Comparison of ENCODE assay signal across 8 cellular contexts in the genomic region with DNA sequence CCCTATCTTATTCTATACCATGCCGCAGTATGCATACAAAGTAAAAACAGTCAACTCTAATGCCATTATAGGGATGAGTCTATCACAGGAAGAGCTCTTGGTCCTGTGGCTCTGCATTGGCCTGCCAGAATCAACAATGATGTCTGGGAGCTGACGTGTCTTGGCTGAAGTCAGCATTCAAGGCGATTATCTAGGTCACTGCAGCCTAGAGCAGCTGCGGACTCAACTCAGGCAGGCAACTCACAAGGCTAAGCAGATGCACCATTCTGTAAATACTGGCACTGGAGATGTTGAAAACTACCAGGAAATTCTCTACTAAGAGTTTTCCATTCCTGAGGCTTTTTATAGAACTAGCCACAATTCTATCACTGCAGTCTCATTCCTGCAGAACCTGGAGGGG. TPM values are rescaled to one million over a fixed set of nuclear protein-coding genes. Genes with fewer than 3 reads are reported as not detected.
DNase-seq lines count a peak whose midpoint lies in the region; ATAC-seq and TF ChIP-seq lines count a peak whose summit lies in the region.
"Had no signal": no experiment of that assay in that cellular context is flagged by ENCODE, and none has a peak within 500 bp of the region (broad histone marks: within the 10 kb centered on the region; RNA-seq: fewer than 3 reads in every experiment).

No MANE protein-coding gene starts in this region.

- TF ChIP-seq EP300 in esophagus muscularis mucosa (IDR thresholded peaks at IDR 0.05), result no peak
- peak; percentile 54 for TF ChIP-seq EP300 in transverse colon (IDR thresholded peaks at IDR 0.05; ENCODE audit: low read depth)

- H3K27ac ChIP-seq in esophagus muscularis mucosa (replicated peaks in 1 of 4) (peak overlapping the region; percentile 62 to 83 (median 79)), transverse colon (peak overlapping the region; percentile 68 to 87 (median 80))
- H3K27ac ChIP-seq in CD4-positive, alpha-beta T cell (ENCODE audit: low read depth, low read length), result no peak overlapping the region

- 52% methylated on average over 4 of the region's 4 CpGs for WGBS in esophagus muscularis mucosa
- 74% methylated on average over 4 of the region's 4 CpGs; no CpG with 5 or more reads in 1 of the 2 donors for WGBS in transverse colon (ENCODE audit: low coverage in 1 of 2), 2 donors

- in situ Hi-C loops in transverse colon (cut with MboI; ENCODE audit: low pct_ligation_motif_present in 1 of 4, low pct_unique_long_range_greater_than_20kb in 1 of 4, low sequenced_read_pairs in 3 of 4), result loop anchor here in 3 of 4 donors (5.0 to 10.0 kb wide), 3 partner anchors 55 to 175 kb away; no protein-coding TSS in a partner anchor

- intact Hi-C loops in esophagus muscularis mucosa (cut with DNase I), result loop anchor here (5.0 to 10.0 kb wide), 2 partner anchors 178 to 295 kb away; partner anchors contain the start of gene ELL2
- intact Hi-C loops in transverse colon (cut with DNase I; ENCODE audit: low total_unique reads), result loop anchor here (10.0 kb wide), 2 partner anchors 65 to 105 kb away; partner anchors contain the start of gene RHOBTB3
- intact Hi-C loops in CD4-positive, alpha-beta T cell (cut with DNase I, micrococcal nuclease), result loop anchor here (5.0 to 10.0 kb wide), 2 partner anchors 58 to 665 kb away; no protein-coding TSS in a partner anchor

- H3K4me3 Mint-ChIP-seq in CD4-positive, alpha-beta T cell, result no peak overlapping the region
- H3K4me3 Mint-ChIP-seq: activated CD4-positive, alpha-beta memory T cell treated with anti-CD3 and anti-CD28 coated beads, Interleukin-2, amount 10 ng/mL, durations not matched to agents 7 days and 5 days had no signal

- no peaks in the 10 kb centered on the region for H3K9me3 ChIP-seq in esophagus muscularis mucosa
- no peaks in the 10 kb centered on the region for H3K9me3 ChIP-seq in transverse colon
- no peaks in the 10 kb centered on the region for H3K9me3 ChIP-seq in CD4-positive, alpha-beta T cell (ENCODE audit: control insufficient read depth, low read length)

- no peaks in the 10 kb centered on the region for H3K27me3 ChIP-seq in esophagus muscularis mucosa
- no peaks in the 10 kb centered on the region for H3K27me3 ChIP-seq in transverse colon
- H3K27me3 ChIP-seq in CD4-positive, alpha-beta T cell (ENCODE audit: control insufficient read depth, insufficient read depth, low read length), result no peaks in the 10 kb centered on the region

- H3K4me1 ChIP-seq in esophagus muscularis mucosa, result peaks cover 17 to 38% (median 25%) of the 10 kb centered on the region in 4 donors
- peaks cover 0 to 23% (median 3%) of the 10 kb centered on the region in 4 donors for H3K4me1 ChIP-seq in transverse colon

- TF ChIP-seq POLR2A in esophagus muscularis mucosa (IDR thresholded peaks at IDR 0.05; ENCODE audit: low read depth) (no peak), transverse colon (IDR thresholded peaks at IDR 0.05) (no peak)

- no peak overlapping the region for H3K27ac Mint-ChIP-seq in CD4-positive, alpha-beta T cell
- H3K27ac Mint-ChIP-seq: activated CD4-positive, alpha-beta memory T cell treated with anti-CD3 and anti-CD28 coated beads, Interleukin-2, amount 10 ng/mL, durations not matched to agents 7 days and 5 days had no signal

- H3K36me3 ChIP-seq in esophagus muscularis mucosa (no peaks in the 10 kb centered on the region), transverse colon (no peaks in the 10 kb centered on the region)

- H3K4me1 Mint-ChIP-seq in CD4-positive, alpha-beta T cell (ENCODE audit: low read depth), result no peaks in the 10 kb centered on the region

- no peaks in the 10 kb centered on the region for H3K36me3 Mint-ChIP-seq in CD4-positive, alpha-beta T cell (ENCODE audit: low read depth)

- DNase-seq in esophagus muscularis mucosa (ENCODE audit: extremely low spot score) (peak; percentile 93), midbrain (lab: John Stamatoyannopoulos, UW) (peak; percentile 21), transverse colon (peak; percentile 59), NCI-H2081 (lab: John Stamatoyannopoulos, UW) (no peak)
- DNase-seq in CD4-positive, alpha-beta T cell, result no peak
- DNase-seq in activated effector memory CD4-positive, alpha-beta T cell treated with anti-CD3 and anti-CD28 coated beads, Interleukin-2, amount 50 U/mL, for 16 hours, result no peak
- DNase-seq: activated CD4-positive, alpha-beta memory T cell treated with anti-CD3 and anti-CD28 coated beads, Interleukin-2, amount 10 ng/mL, durations not matched to agents 7 days and 5 days had no signal

- POLR2A ChIA-PET in CD4-positive, alpha-beta T cell (lab: Charles Lee), result no interaction called here

- ATAC-seq in CD4-positive, alpha-beta T cell (ENCODE audit: poor library complexity), result no peak

- no peaks in the 10 kb centered on the region for H3K9me3 Mint-ChIP-seq in CD4-positive, alpha-beta T cell
- H3K9me3 Mint-ChIP-seq: activated CD4-positive, alpha-beta memory T cell treated with anti-CD3 and anti-CD28 coated beads, Interleukin-2, amount 10 ng/mL, durations not matched to agents 7 days and 5 days had no signal

- CTCF ChIA-PET in CD4-positive, alpha-beta T cell (lab: Charles Lee), result no interaction called here

- TF ChIP-seq CTCF in esophagus muscularis mucosa (IDR thresholded peaks at IDR 0.05) (peak in 1 of 3 experiments; percentile 4), transverse colon (IDR thresholded peaks at IDR 0.05) (no peak)
- no peak for TF ChIP-seq CTCF in CD4-positive, alpha-beta T cell (IDR thresholded peaks at IDR 0.05)

- H3K4me3 ChIP-seq in esophagus muscularis mucosa, result no peak overlapping the region
- no peak overlapping the region for H3K4me3 ChIP-seq in transverse colon

- no peaks in the 10 kb centered on the region for H3K27me3 Mint-ChIP-seq in CD4-positive, alpha-beta T cell

TF ChIP-seq in PFSK-1, 5 proteins besides CTCF, POLR2A, EP300 and RAD21:
- TF ChIP-seq FOXP2 (optimal IDR thresholded peaks at IDR 0.05; ENCODE audit: borderline replicate concordance, extremely low read depth, extremely low read length, insufficient read depth), result no peak
- no peak for TF ChIP-seq POLR2AphosphoS5 (IDR thresholded peaks at IDR 0.05; ENCODE audit: low read depth, low read length)
- peak; percentile 36; the same call in 1 of the 2 replicates for TF ChIP-seq SIN3A (IDR thresholded peaks at IDR 0.05; ENCODE audit: borderline replicate concordance, insufficient read depth, low read length)
- TF ChIP-seq, protein P1, sequence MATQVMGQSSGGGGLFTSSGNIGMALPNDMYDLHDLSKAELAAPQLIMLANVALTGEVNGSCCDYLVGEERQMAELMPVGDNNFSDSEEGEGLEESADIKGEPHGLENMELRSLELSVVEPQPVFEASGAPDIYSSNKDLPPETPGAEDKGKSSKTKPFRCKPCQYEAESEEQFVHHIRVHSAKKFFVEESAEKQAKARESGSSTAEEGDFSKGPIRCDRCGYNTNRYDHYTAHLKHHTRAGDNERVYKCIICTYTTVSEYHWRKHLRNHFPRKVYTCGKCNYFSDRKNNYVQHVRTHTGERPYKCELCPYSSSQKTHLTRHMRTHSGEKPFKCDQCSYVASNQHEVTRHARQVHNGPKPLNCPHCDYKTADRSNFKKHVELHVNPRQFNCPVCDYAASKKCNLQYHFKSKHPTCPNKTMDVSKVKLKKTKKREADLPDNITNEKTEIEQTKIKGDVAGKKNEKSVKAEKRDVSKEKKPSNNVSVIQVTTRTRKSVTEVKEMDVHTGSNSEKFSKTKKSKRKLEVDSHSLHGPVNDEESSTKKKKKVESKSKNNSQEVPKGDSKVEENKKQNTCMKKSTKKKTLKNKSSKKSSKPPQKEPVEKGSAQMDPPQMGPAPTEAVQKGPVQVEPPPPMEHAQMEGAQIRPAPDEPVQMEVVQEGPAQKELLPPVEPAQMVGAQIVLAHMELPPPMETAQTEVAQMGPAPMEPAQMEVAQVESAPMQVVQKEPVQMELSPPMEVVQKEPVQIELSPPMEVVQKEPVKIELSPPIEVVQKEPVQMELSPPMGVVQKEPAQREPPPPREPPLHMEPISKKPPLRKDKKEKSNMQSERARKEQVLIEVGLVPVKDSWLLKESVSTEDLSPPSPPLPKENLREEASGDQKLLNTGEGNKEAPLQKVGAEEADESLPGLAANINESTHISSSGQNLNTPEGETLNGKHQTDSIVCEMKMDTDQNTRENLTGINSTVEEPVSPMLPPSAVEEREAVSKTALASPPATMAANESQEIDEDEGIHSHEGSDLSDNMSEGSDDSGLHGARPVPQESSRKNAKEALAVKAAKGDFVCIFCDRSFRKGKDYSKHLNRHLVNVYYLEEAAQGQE (IDR thresholded peaks at IDR 0.05; ENCODE audit: insufficient read depth in 1 of 2, low read depth in 2 of 2, low read length in 2 of 2), result peak in 1 of 2 experiments; percentile 15; a peak in 1 of 4 replicates
- TF ChIP-seq TAF1 (IDR thresholded peaks at IDR 0.05; ENCODE audit: borderline replicate concordance, insufficient read depth, low read length), result no peak

RNA-seq across cellular contexts. Expression of gene SPATA9, which starts 13.3 kb away (rescaled TPM):
- not detected for polyA plus RNA-seq in PFSK-1 (2012; ENCODE audit: insufficient read length, low read depth)
- total RNA-seq in esophagus muscularis mucosa (not detected), transverse colon (1 to 10 TPM in 1 of 4 donors, under 1 TPM in 1, not detected in 2; 0.82 to 1.5 TPM)
- not detected for total RNA-seq in CD4-positive, alpha-beta T cell
- total RNA-seq: activated CD4-positive, alpha-beta memory T cell treated with anti-CD3 and anti-CD28 coated beads, Interleukin-2, amount 10 ng/mL, durations not matched to agents 7 days and 5 days had no signal

RNA-seq across cellular contexts. Expression of gene RFESD, which starts 23.0 kb away (rescaled TPM):
- polyA plus RNA-seq in PFSK-1 (2012; ENCODE audit: insufficient read length, low read depth), result 0.46 TPM
- total RNA-seq in esophagus muscularis mucosa (1 to 10 TPM in 1 of 4 donors, under 1 TPM in 3; 0.63 to 1.7 (median 0.84) TPM), transverse colon (1 to 10 TPM in 2 of 4 donors, not detected in 2; 1.1 to 1.4 TPM)
- 1 to 10 TPM; 1.3 to 1.5 TPM for total RNA-seq in CD4-positive, alpha-beta T cell

RNA-seq across cellular contexts. Expression of gene GPR150, which starts 49.7 kb away (rescaled TPM):
- not detected for polyA plus RNA-seq in PFSK-1 (2012; ENCODE audit: insufficient read length, low read depth)
- 1 to 10 TPM in 1 of 4 donors, under 1 TPM in 2, not detected in 1; 0.42 to 1.1 (median 0.92) TPM for total RNA-seq in esophagus muscularis mucosa
- under 1 TPM in 2 of 4 donors, not detected in 2; 0.41 to 0.60 TPM for total RNA-seq in transverse colon
- under 1 TPM; 0.60 to 0.75 TPM for total RNA-seq in CD4-positive, alpha-beta T cell

Comparison
In these comparisons a context has a peak if more than half of its experiments do, and no peak if none do; other contexts are left out.
1. DNase-seq: peak in esophagus muscularis mucosa (single experiment), midbrain (single experiment) and transverse colon (single experiment); none in CD4-positive, alpha-beta T cell (0 of 10), activated effector memory CD4-positive, alpha-beta T cell treated with anti-CD3 and anti-CD28 coated beads, Interleukin-2, amount 50 U/mL, for 16 hours (single experiment) and NCI-H2081 (0 of 2).